In the genomic region with DNA sequence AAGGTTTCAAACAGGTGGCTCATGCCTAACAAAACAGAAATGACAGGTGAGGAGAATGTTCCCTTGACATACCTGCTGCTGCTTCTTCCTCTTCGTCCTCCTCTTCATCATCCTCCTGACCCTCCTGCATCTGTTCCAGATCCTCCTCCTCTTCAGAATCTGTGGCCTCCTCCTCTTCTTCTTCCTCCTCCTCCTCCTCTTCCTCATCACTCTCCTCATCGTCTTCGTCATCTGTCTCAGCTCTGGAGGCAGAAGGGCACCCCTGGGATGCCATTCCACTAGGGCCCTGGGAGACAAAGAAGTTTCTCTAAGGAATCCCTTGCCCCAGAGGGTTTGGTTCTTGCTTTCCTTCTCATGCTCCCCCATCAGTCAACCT, we compare ENCODE assay signal across 10 cellular contexts. TPM values are rescaled to one million over a fixed set of nuclear protein-coding genes. Genes with fewer than 3 reads are reported as not detected.
DNase-seq lines count a peak whose midpoint lies in the region; ATAC-seq, FAIRE-seq and TF ChIP-seq lines count a peak whose summit lies in the region.
"Had no signal": no experiment of that assay in that cellular context is flagged by ENCODE, and none has a peak within 500 bp of the region (broad histone marks: within the 10 kb centered on the region; RNA-seq: fewer than 3 reads in every experiment).

No MANE protein-coding gene starts in this region.

- H3K79me2 ChIP-seq in keratinocyte (ENCODE audit: control insufficient read depth, insufficient read depth, low read length) = peaks cover 41% of the 10 kb centered on the region

- no peak overlapping the region for H2AFZ ChIP-seq in keratinocyte (ENCODE audit: control insufficient read depth, low read length)

- no peaks in the 10 kb centered on the region for H3K27me3 ChIP-seq in heart right ventricle
- H3K27me3 ChIP-seq in keratinocyte (ENCODE audit: control insufficient read depth, extremely low read depth, insufficient read depth, low read length) = no peaks in the 10 kb centered on the region
- H3K27me3 ChIP-seq in lower lobe of right lung (ENCODE audit: low read depth) = no peaks in the 10 kb centered on the region

- no peaks in the 10 kb centered on the region for H4K20me1 ChIP-seq in keratinocyte (ENCODE audit: control insufficient read depth, extremely low read depth, insufficient read depth, low read length)

- TF ChIP-seq CTCF in heart right ventricle (IDR thresholded peaks at IDR 0.05) (no peak), keratinocyte (optimal IDR thresholded peaks at IDR 0.05 in 1 of 3, IDR thresholded peaks at IDR 0.05 in 1 of 3, conservative IDR thresholded peaks at IDR 0.05 in 1 of 3; ENCODE audit: extremely low read depth in 1 of 3, insufficient read depth in 2 of 3, low read length in 3 of 3) (no peak), type B pancreatic cell (conservative IDR thresholded peaks at IDR 0.05) (no peak), lower lobe of right lung (IDR thresholded peaks at IDR 0.05) (no peak)

- H3K27ac ChIP-seq in heart right ventricle = peak overlapping the region in 8 of 10 donors; percentile 11 to 93 (median 41)
- H3K27ac ChIP-seq in keratinocyte (ENCODE audit: control insufficient read depth, insufficient read depth, low read length) = peak overlapping the region; percentile 80
- no peak overlapping the region for H3K27ac ChIP-seq in lower lobe of right lung

- H3K9ac ChIP-seq in keratinocyte (ENCODE audit: control insufficient read depth, extremely low read depth, insufficient read depth, low read length) = peak overlapping the region; percentile 31

- ATAC-seq in heart right ventricle = no peak
- no peak for ATAC-seq in Right ventricle myocardium superior (ENCODE audit: poor library complexity)
- no peak for ATAC-seq in activated naive CD8-positive, alpha-beta T cell treated with anti-CD3 and anti-CD28 coated beads, Interleukin-2, amount 10 ng/mL, durations not matched to agents 7 days and 5 days (ENCODE audit: low read depth)
- no peak for ATAC-seq in lower lobe of right lung

- H3K9me3 ChIP-seq in heart right ventricle = no peaks in the 10 kb centered on the region
- no peaks in the 10 kb centered on the region for H3K9me3 ChIP-seq in keratinocyte (ENCODE audit: control insufficient read depth, low read depth, low read length)
- H3K9me3 ChIP-seq in lower lobe of right lung = no peaks in the 10 kb centered on the region

- POLR2A ChIA-PET in activated naive CD8-positive, alpha-beta T cell treated with anti-CD3 and anti-CD28 coated beads, Interleukin-2, amount 10 ng/mL, durations not matched to agents 7 days and 5 days (lab: Charles Lee) = interaction anchor here (4.0 kb wide), 1 partner anchor 25 kb away, joined by 67 read pairs; no protein-coding TSS in a partner anchor

- DNase-seq in heart right ventricle = no peak
- DNase-seq in Right ventricle myocardium superior = no peak
- no peak for DNase-seq in activated naive CD8-positive, alpha-beta T cell treated with anti-CD3 and anti-CD28 coated beads, Interleukin-2, amount 10 ng/mL, durations not matched to agents 7 days and 5 days
- DNase-seq in keratinocyte (ENCODE audit: low read depth, low spot score) = no peak
- no peak for DNase-seq in type B pancreatic cell (ENCODE audit: extremely low spot score, unreplicated experiment)
- DNase-seq in NCI-H446 (lab: John Stamatoyannopoulos, UW) = no peak
- DNase-seq in activated CD8-positive, alpha-beta memory T cell treated with anti-CD3 and anti-CD28 coated beads, Interleukin-2, amount 50 U/mL, for 48 hours = no peak
- no peak for DNase-seq in lower lobe of right lung
- DNase-seq: activated CD4-positive, CD25-positive, alpha-beta regulatory T cell treated with anti-CD3 and anti-CD28 coated beads, Interleukin-2, amount 50 U/mL, for 72 hours; KBM-7 had no signal

- peak overlapping the region; percentile 100 for H3K4me3 Mint-ChIP-seq in activated naive CD8-positive, alpha-beta T cell treated with anti-CD3 and anti-CD28 coated beads, Interleukin-2, amount 10 ng/mL, durations not matched to agents 7 days and 5 days
- peak overlapping the region; percentile 74 for H3K4me3 Mint-ChIP-seq in type B pancreatic cell

- intact Hi-C loops in heart right ventricle (cut with DNase I) = loop anchor here in 2 of 10 donors (10.0 kb wide), 1 partner anchor 95 kb away; a partner anchor contains a TSS
- intact Hi-C loops in Right ventricle myocardium superior (cut with DNase I) = no loop called here
- intact Hi-C loops in lower lobe of right lung (cut with DNase I) = no loop called here

- peaks cover 45% of the 10 kb centered on the region for H3K36me3 Mint-ChIP-seq in activated naive CD8-positive, alpha-beta T cell treated with anti-CD3 and anti-CD28 coated beads, Interleukin-2, amount 10 ng/mL, durations not matched to agents 7 days and 5 days
- peaks cover 14% of the 10 kb centered on the region for H3K36me3 Mint-ChIP-seq in type B pancreatic cell

- no peak overlapping the region for H3K4me3 ChIP-seq in heart right ventricle
- no peak overlapping the region for H3K4me3 ChIP-seq in keratinocyte (ENCODE audit: control insufficient read depth in 2 of 3, extremely low read depth in 1 of 3, insufficient read depth in 2 of 3, low read depth in 1 of 3, low read length in 3 of 3)
- H3K4me3 ChIP-seq in lower lobe of right lung = no peak overlapping the region

- dilution Hi-C loops in keratinocyte (cut with MboI; ENCODE audit: extremely low pct_ligation_motif_present, low sequenced_read_pairs) = no loop called here

- H3K36me3 ChIP-seq in heart right ventricle (peaks cover 0 to 41% (median 17%) of the 10 kb centered on the region in 9 donors), keratinocyte (ENCODE audit: control insufficient read depth in 2 of 2, extremely low read depth in 1 of 2, insufficient read depth in 2 of 2, low read length in 2 of 2) (peaks cover 22 to 30% of the 10 kb centered on the region in 2 experiments), lower lobe of right lung (peaks cover 33% of the 10 kb centered on the region)

- peak overlapping the region; percentile 94 for H3K4me2 ChIP-seq in keratinocyte (ENCODE audit: control insufficient read depth, extremely low read depth, insufficient read depth, low read depth, low read length)

- H3K9me3 Mint-ChIP-seq in activated naive CD8-positive, alpha-beta T cell treated with anti-CD3 and anti-CD28 coated beads, Interleukin-2, amount 10 ng/mL, durations not matched to agents 7 days and 5 days = no peaks in the 10 kb centered on the region
- H3K9me3 Mint-ChIP-seq in type B pancreatic cell = no peaks in the 10 kb centered on the region

- 90 to 94% methylated on average over 3 of the region's 3 CpGs for WGBS in heart right ventricle, 2 donors

- H3K27ac Mint-ChIP-seq in activated naive CD8-positive, alpha-beta T cell treated with anti-CD3 and anti-CD28 coated beads, Interleukin-2, amount 10 ng/mL, durations not matched to agents 7 days and 5 days = peak overlapping the region; percentile 67
- H3K27ac Mint-ChIP-seq in type B pancreatic cell = peak overlapping the region; percentile 70

- no peak for FAIRE-seq in keratinocyte (lab: Jason Lieb, UNC)

- H3K27me3 Mint-ChIP-seq in activated naive CD8-positive, alpha-beta T cell treated with anti-CD3 and anti-CD28 coated beads, Interleukin-2, amount 10 ng/mL, durations not matched to agents 7 days and 5 days = no peaks in the 10 kb centered on the region
- H3K27me3 Mint-ChIP-seq in type B pancreatic cell = no peaks in the 10 kb centered on the region

- H3K4me1 ChIP-seq in heart right ventricle (peaks cover 15 to 74% (median 63%) of the 10 kb centered on the region in 9 donors), keratinocyte (ENCODE audit: control insufficient read depth, extremely low read depth, insufficient read depth, low read length) (peaks cover 46% of the 10 kb centered on the region), lower lobe of right lung (peaks cover 71% of the 10 kb centered on the region)

- peaks cover 51% of the 10 kb centered on the region for H3K4me1 Mint-ChIP-seq in activated naive CD8-positive, alpha-beta T cell treated with anti-CD3 and anti-CD28 coated beads, Interleukin-2, amount 10 ng/mL, durations not matched to agents 7 days and 5 days
- H3K4me1 Mint-ChIP-seq in type B pancreatic cell (ENCODE audit: unreplicated experiment) = peaks cover 60% of the 10 kb centered on the region

- no peaks in the 10 kb centered on the region for H3K9me1 ChIP-seq in keratinocyte (ENCODE audit: control insufficient read depth, extremely low read depth, insufficient read depth, low read length)

RNA-seq across cellular contexts. Expression of a gene that starts 2.4 kb away (rescaled TPM):
- total RNA-seq in heart right ventricle (10 to 100 TPM; 11.7 to 19.8 (median 14.3) TPM), Right ventricle myocardium superior (11.6 TPM), type B pancreatic cell (ENCODE audit: low replicate concordance) (21.1 and 22.2 TPM in 2 replicates), lower lobe of right lung (27.5 TPM)
- polyA plus RNA-seq in heart right ventricle (10 to 100 TPM in 1 of 2 donors, 1 to 10 TPM in 1; 4.7 to 10.6 TPM), keratinocyte (6.0 to 11.4 TPM (median 6.5 TPM) in 3 replicates)
- 10 to 100 TPM; 20.9 to 24.5 TPM for total RNA-seq in activated naive CD8-positive, alpha-beta T cell treated with anti-CD3 and anti-CD28 coated beads, Interleukin-2, amount 10 ng/mL, durations not matched to agents 7 days and 5 days
- 1.5 TPM for polyA plus RNA-seq in keratinocyte (2011; ENCODE audit: low read depth)
- polyA plus RNA-seq in keratinocyte (2011; cell fraction: cytosol; rRNA removed) = 4.2 and 7.3 TPM in 2 replicates
- polyA plus RNA-seq in keratinocyte (2011; cell fraction: nucleus; rRNA removed) = 10.2 and 14.2 TPM in 2 replicates
- polyA plus RNA-seq in keratinocyte (2012; ENCODE audit: low replicate concordance) = 7.3 and 9.7 TPM in 2 replicates
- polyA minus RNA-seq in keratinocyte = 6.2 to 13.2 TPM (median 10.4 TPM) in 3 replicates
- polyA minus RNA-seq in keratinocyte (2011; cell fraction: cytosol; rRNA and poly(A)+ RNA removed) = 7.1 TPM
- polyA minus RNA-seq in keratinocyte (2011; cell fraction: nucleus; rRNA and poly(A)+ RNA removed) = 4.5 and 5.5 TPM in 2 replicates

RNA-seq across cellular contexts. Expression of a gene that starts 2.8 kb away (rescaled TPM):
- total RNA-seq in heart right ventricle = 10 to 100 TPM; 10.3 to 24.0 (median 15.9) TPM
- polyA plus RNA-seq in heart right ventricle = 10 to 100 TPM; 15.7 to 24.8 TPM
- 18.2 TPM for total RNA-seq in Right ventricle myocardium superior
- total RNA-seq in activated naive CD8-positive, alpha-beta T cell treated with anti-CD3 and anti-CD28 coated beads, Interleukin-2, amount 10 ng/mL, durations not matched to agents 7 days and 5 days = 100 to 1,000 TPM; 108 to 117 TPM
- 16.3 to 42.8 TPM (median 23.1 TPM) in 3 replicates for polyA plus RNA-seq in keratinocyte
- 39.1 TPM for polyA plus RNA-seq in keratinocyte (2011; ENCODE audit: low read depth)
- polyA plus RNA-seq in keratinocyte (2011; cell fraction: cytosol; rRNA removed) = 25.7 and 38.7 TPM in 2 replicates
- polyA plus RNA-seq in keratinocyte (2011; cell fraction: nucleus; rRNA removed) = 32.3 and 34.2 TPM in 2 replicates
- 32.1 and 59.5 TPM in 2 replicates for polyA plus RNA-seq in keratinocyte (2012; ENCODE audit: low replicate concordance)
- polyA minus RNA-seq in keratinocyte = 9.1 to 55.7 TPM (median 17.5 TPM) in 3 replicates
- 11.1 TPM for polyA minus RNA-seq in keratinocyte (2011; cell fraction: cytosol; rRNA and poly(A)+ RNA removed)
- polyA minus RNA-seq in keratinocyte (2011; cell fraction: nucleus; rRNA and poly(A)+ RNA removed) = 14.0 and 24.6 TPM in 2 replicates
- 43.6 and 47.0 TPM in 2 replicates for total RNA-seq in type B pancreatic cell (ENCODE audit: low replicate concordance)
- total RNA-seq in lower lobe of right lung = 36.0 TPM

RNA-seq across cellular contexts. Expression of a gene that starts 6.0 kb away (rescaled TPM):
- 100 to 1,000 TPM in 2 of 10 donors, 10 to 100 TPM in 8; 71.9 to 242 (median 86.7) TPM for total RNA-seq in heart right ventricle
- polyA plus RNA-seq in heart right ventricle = 10 to 100 TPM; 20.6 to 49.7 TPM
- 78.2 TPM for total RNA-seq in Right ventricle myocardium superior
- 100 to 1,000 TPM; 250 to 257 TPM for total RNA-seq in activated naive CD8-positive, alpha-beta T cell treated with anti-CD3 and anti-CD28 coated beads, Interleukin-2, amount 10 ng/mL, durations not matched to agents 7 days and 5 days
- polyA plus RNA-seq in keratinocyte = 22.2 to 82.4 TPM (median 25.0 TPM) in 3 replicates
- polyA plus RNA-seq in keratinocyte (2011; ENCODE audit: low read depth) = 15.6 TPM
- polyA plus RNA-seq in keratinocyte (2011; cell fraction: cytosol; rRNA removed) = 25.8 and 41.5 TPM in 2 replicates
- polyA plus RNA-seq in keratinocyte (2011; cell fraction: nucleus; rRNA removed) = 123 and 164 TPM in 2 replicates
- polyA plus RNA-seq in keratinocyte (2012; ENCODE audit: low replicate concordance) = 39.1 and 78.1 TPM in 2 replicates
- 32.8 to 169 TPM (median 33.7 TPM) in 3 replicates for polyA minus RNA-seq in keratinocyte
- polyA minus RNA-seq in keratinocyte (2011; cell fraction: cytosol; rRNA and poly(A)+ RNA removed) = 109 TPM
- 137 and 140 TPM in 2 replicates for polyA minus RNA-seq in keratinocyte (2011; cell fraction: nucleus; rRNA and poly(A)+ RNA removed)
- 71.4 and 93.5 TPM in 2 replicates for total RNA-seq in type B pancreatic cell (ENCODE audit: low replicate concordance)
- 206 TPM for total RNA-seq in lower lobe of right lung

RNA-seq across cellular contexts. Expression of a gene that starts 21.2 kb away (rescaled TPM):
- 10 to 100 TPM; 40.7 to 79.8 (median 50.4) TPM for total RNA-seq in heart right ventricle
- polyA plus RNA-seq in heart right ventricle = 10 to 100 TPM; 51.8 to 68.4 TPM
- total RNA-seq in Right ventricle myocardium superior = 60.5 TPM
- 10 to 100 TPM; 65.4 to 65.5 TPM for total RNA-seq in activated naive CD8-positive, alpha-beta T cell treated with anti-CD3 and anti-CD28 coated beads, Interleukin-2, amount 10 ng/mL, durations not matched to agents 7 days and 5 days
- 33.6 to 57.3 TPM (median 35.8 TPM) in 3 replicates for polyA plus RNA-seq in keratinocyte
- polyA plus RNA-seq in keratinocyte (2011; ENCODE audit: low read depth) = 10.8 TPM
- 24.7 and 34.6 TPM in 2 replicates for polyA plus RNA-seq in keratinocyte (2011; cell fraction: cytosol; rRNA removed)
- 107 and 125 TPM in 2 replicates for polyA plus RNA-seq in keratinocyte (2011; cell fraction: nucleus; rRNA removed)
- polyA plus RNA-seq in keratinocyte (2012; ENCODE audit: low replicate concordance) = 31.8 and 45.3 TPM in 2 replicates
- 39.6 to 64.0 TPM (median 56.8 TPM) in 3 replicates for polyA minus RNA-seq in keratinocyte
- polyA minus RNA-seq in keratinocyte (2011; cell fraction: cytosol; rRNA and poly(A)+ RNA removed) = 48.2 TPM
- polyA minus RNA-seq in keratinocyte (2011; cell fraction: nucleus; rRNA and poly(A)+ RNA removed) = 35.5 and 41.4 TPM in 2 replicates
- total RNA-seq in type B pancreatic cell (ENCODE audit: low replicate concordance) = 128 and 176 TPM in 2 replicates
- total RNA-seq in lower lobe of right lung = 117 TPM

RNA-seq across cellular contexts. Expression of a gene that starts 30.5 kb away (rescaled TPM):
- total RNA-seq in heart right ventricle = 10 to 100 TPM; 31.7 to 58.3 (median 40.2) TPM
- polyA plus RNA-seq in heart right ventricle = 100 to 1,000 TPM; 248 to 448 TPM
- 44.4 TPM for total RNA-seq in Right ventricle myocardium superior
- 10 to 100 TPM; 53.3 to 54.7 TPM for total RNA-seq in activated naive CD8-positive, alpha-beta T cell treated with anti-CD3 and anti-CD28 coated beads, Interleukin-2, amount 10 ng/mL, durations not matched to agents 7 days and 5 days
- polyA plus RNA-seq in keratinocyte = 68.3 to 106 TPM (median 68.5 TPM) in 3 replicates
- 80.6 TPM for polyA plus RNA-seq in keratinocyte (2011; ENCODE audit: low read depth)
- polyA plus RNA-seq in keratinocyte (2011; cell fraction: cytosol; rRNA removed) = 58.1 and 84.8 TPM in 2 replicates
- polyA plus RNA-seq in keratinocyte (2011; cell fraction: nucleus; rRNA removed) = 54.4 and 66.0 TPM in 2 replicates
- 97.1 and 119 TPM in 2 replicates for polyA plus RNA-seq in keratinocyte (2012; ENCODE audit: low replicate concordance)
- 7.9 to 25.1 TPM (median 15.5 TPM) in 3 replicates for polyA minus RNA-seq in keratinocyte
- 29.5 TPM for polyA minus RNA-seq in keratinocyte (2011; cell fraction: cytosol; rRNA and poly(A)+ RNA removed)
- 6.6 and 8.8 TPM in 2 replicates for polyA minus RNA-seq in keratinocyte (2011; cell fraction: nucleus; rRNA and poly(A)+ RNA removed)
- total RNA-seq in type B pancreatic cell (ENCODE audit: low replicate concordance) = 52.9 and 54.5 TPM in 2 replicates
- total RNA-seq in lower lobe of right lung = 32.9 TPM
